Comparison of ENCODE assay signal across 36 cellular contexts in the genomic region with DNA sequence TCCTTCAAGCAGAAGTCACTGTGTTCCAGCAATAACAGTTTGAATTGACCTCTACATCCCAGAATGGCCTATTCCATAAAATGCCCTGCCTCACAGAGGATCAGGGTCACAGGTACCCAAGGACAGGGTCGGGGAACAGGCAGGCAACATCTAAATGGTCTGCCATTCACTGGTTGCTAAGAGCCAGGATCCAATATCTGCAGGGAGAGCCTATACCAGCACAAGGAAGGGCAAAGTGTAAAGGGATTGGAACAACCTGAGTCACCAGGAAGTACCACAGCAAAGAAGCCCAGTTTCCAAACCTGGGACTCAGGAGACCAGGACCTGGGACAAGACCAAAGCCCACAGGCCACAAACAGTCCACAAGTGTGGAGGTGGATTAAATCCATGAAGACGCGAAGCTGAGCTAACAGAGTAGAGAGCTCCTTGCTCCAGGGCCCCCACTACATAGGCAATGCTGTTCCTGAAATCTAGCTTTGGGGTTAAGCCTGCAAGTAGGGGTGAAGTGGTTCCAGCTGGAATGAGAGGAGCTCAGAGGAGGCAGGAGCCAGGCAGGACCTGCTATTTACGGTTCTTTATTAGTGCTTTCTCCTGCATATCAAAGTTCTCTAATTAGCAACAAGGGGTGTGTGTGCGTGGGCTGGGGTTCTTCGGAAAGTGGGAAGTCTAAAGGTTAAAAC.
"Had no signal": no experiment of that assay in that cellular context is flagged by ENCODE, and none has a peak within 500 bp of the region (broad histone marks: within the 10 kb centered on the region; RNA-seq: fewer than 3 reads in every experiment).

No MANE protein-coding gene starts in this region.

- H3K27me3 Mint-ChIP-seq: activated B cell treated with CpG ODN at 0.5 μM for 24 hours; activated CD8-positive, alpha-beta T cell treated with anti-CD3 and anti-CD28 coated beads for 36 hours; activated naive CD8-positive, alpha-beta T cell; activated naive CD8-positive, alpha-beta T cell treated with anti-CD3 and anti-CD28 coated beads, Interleukin-2, amount 50 U/mL, for 24 hours; T-cell; T-helper 17 cell had no signal

- H3K36me3 Mint-ChIP-seq: activated naive CD8-positive, alpha-beta T cell; brain; T-cell had no signal

- H3K4me3 Mint-ChIP-seq: activated B cell treated with CpG ODN at 0.5 μM for 24 hours; activated CD8-positive, alpha-beta T cell treated with anti-CD3 and anti-CD28 coated beads for 36 hours; activated naive CD4-positive, alpha-beta T cell treated with anti-CD3 and anti-CD28 coated beads, Interleukin-2, amount 10 ng/mL, durations not matched to agents 7 days and 5 days; activated naive CD8-positive, alpha-beta T cell; activated naive CD8-positive, alpha-beta T cell treated with anti-CD3 and anti-CD28 coated beads, Interleukin-2, amount 50 U/mL, for 24 hours; brain; T-cell; T-helper 17 cell had no signal

- FAIRE-seq: bronchial epithelial cell had no signal

- H3K27me3 ChIP-seq: MG63, Peyer's patch had no signal

- H3K4me1 Mint-ChIP-seq: activated B cell treated with CpG ODN at 0.5 μM for 24 hours, brain had no signal

- H3K27ac ChIP-seq: VCaP had no signal

- H3K9me3 ChIP-seq: MG63, Peyer's patch had no signal

- H3K9me3 Mint-ChIP-seq: activated CD8-positive, alpha-beta T cell treated with anti-CD3 and anti-CD28 coated beads for 36 hours; activated naive CD8-positive, alpha-beta T cell treated with anti-CD3 and anti-CD28 coated beads, Interleukin-2, amount 50 U/mL, for 24 hours; brain; T-cell had no signal

- H3K36me3 ChIP-seq: MG63, Peyer's patch had no signal

- DNase-seq: activated B cell treated with CpG ODN at 0.5 μM for 24 hours; activated CD4-positive, alpha-beta T cell treated with anti-CD3 and anti-CD28 coated beads for 48 hours; activated CD4-positive, alpha-beta T cell treated with anti-CD3 and anti-CD28 coated beads, Interleukin-2, amount 50 U/mL, for 4 hours; activated CD4-positive, CD25-positive, alpha-beta regulatory T cell treated with anti-CD3 and anti-CD28 coated beads, Interleukin-2, amount 50 U/mL, for 72 hours; activated CD8-positive, alpha-beta memory T cell treated with anti-CD3 and anti-CD28 coated beads, Interleukin-2, amount 50 U/mL, for 4 hours; activated CD8-positive, alpha-beta T cell treated with anti-CD3 and anti-CD28 coated beads for 36 hours; activated effector memory CD4-positive, alpha-beta T cell treated with Interleukin-2 at 50 U/mL for 16 hours; activated naive CD4-positive, alpha-beta T cell treated with anti-CD3 and anti-CD28 coated beads, Interleukin-2, amount 10 ng/mL, durations not matched to agents 7 days and 5 days; activated naive CD8-positive, alpha-beta T cell treated with anti-CD3 and anti-CD28 coated beads, Interleukin-2, amount 50 U/mL, for 24 hours; activated T-cell treated with anti-CD3 and anti-CD28 coated beads, Interleukin-2, amount 50 U/mL, for 48 hours; anterior cingulate cortex; caudate nucleus; Kasumi-1; KG1; MG63; NCI-H1105; NCI-H1417 treated with DMSO at 0.1 percent for 48 hours; NCI-H187 treated with DMSO at 0.1 percent for 48 hours; NCI-H2081; NCI-H226; NCI-H446 treated with DMSO at 0.1 percent for 48 hours; NCI-H524; NCI-H69; NCI-H82; NK-92 treated with Interleukin-12 subunit alpha and Interleukin-12 subunit beta, amount 100 ng/mL, for 24 hours; PC-3; Peyer's patch; RPMI8226; SIG-M5; T-cell; T-helper 17 cell had no signal

- ATAC-seq: activated CD8-positive, alpha-beta T cell treated with anti-CD3 and anti-CD28 coated beads for 36 hours; activated naive CD8-positive, alpha-beta T cell treated with anti-CD3 and anti-CD28 coated beads, Interleukin-2, amount 50 U/mL, for 24 hours; PC-3; SK-N-SH treated with all-trans-retinoic acid at 6 μM for 48 hours; T-cell; T-helper 17 cell had no signal

- H3K27ac Mint-ChIP-seq: activated B cell treated with CpG ODN at 0.5 μM for 24 hours; activated CD8-positive, alpha-beta T cell treated with anti-CD3 and anti-CD28 coated beads for 36 hours; activated naive CD4-positive, alpha-beta T cell treated with anti-CD3 and anti-CD28 coated beads, Interleukin-2, amount 10 ng/mL, durations not matched to agents 7 days and 5 days; activated naive CD8-positive, alpha-beta T cell; activated naive CD8-positive, alpha-beta T cell treated with anti-CD3 and anti-CD28 coated beads, Interleukin-2, amount 50 U/mL, for 24 hours; brain; T-cell; T-helper 17 cell had no signal

- H3K4me3 ChIP-seq: MG63, Peyer's patch had no signal
